In the genomic region with DNA sequence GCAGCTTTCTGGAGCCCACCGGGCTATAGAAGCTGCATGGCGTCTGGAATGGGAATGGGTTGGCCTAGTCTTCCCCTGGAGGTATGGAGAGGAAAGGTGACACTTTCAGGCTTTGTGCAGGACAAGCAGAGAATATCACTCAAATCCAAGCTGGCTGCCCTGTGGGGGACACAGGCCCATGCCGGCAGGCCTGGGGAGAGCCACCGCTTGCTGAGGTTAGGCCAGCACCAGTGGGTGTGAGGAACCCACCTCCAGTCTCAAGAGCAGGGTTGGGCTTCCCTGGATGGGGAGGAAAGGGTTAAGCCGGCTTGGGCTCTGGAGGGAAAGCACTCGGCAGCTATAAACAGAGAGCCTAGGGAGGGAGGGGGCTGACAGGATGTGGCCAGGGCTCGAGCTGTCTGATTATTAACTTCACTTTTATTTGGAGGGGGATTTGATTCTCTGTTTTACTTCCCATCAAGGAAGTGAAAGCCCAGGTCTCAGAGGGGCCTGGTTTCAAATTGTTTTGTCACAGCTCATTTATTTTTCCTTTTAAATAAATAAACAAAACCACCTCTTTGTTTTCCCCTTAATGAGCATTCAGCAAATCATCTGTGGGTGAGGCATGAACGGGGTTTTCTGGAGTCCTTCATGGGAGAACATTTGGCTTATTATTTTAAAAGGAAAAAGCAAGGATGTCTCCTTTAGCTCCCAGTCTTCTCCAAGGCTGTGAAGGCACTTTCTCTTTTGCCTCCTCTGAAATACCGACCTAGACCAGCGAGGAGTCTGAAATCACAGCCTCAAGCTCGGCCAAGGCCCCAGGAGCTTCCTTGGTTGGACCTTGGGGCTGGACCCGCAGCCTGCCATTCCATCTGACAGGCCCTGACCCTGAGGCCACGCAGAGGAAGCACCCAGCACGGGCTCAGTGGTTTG, we compare ENCODE assay signal across 1 cellular context.
TF ChIP-seq lines count a peak whose summit lies in the region.

No MANE protein-coding gene starts in this region.

TF ChIP-seq in HepG2, 621 proteins besides CTCF, POLR2A, EP300 and RAD21 (continued from another document):
- TF ChIP-seq, protein P1, sequence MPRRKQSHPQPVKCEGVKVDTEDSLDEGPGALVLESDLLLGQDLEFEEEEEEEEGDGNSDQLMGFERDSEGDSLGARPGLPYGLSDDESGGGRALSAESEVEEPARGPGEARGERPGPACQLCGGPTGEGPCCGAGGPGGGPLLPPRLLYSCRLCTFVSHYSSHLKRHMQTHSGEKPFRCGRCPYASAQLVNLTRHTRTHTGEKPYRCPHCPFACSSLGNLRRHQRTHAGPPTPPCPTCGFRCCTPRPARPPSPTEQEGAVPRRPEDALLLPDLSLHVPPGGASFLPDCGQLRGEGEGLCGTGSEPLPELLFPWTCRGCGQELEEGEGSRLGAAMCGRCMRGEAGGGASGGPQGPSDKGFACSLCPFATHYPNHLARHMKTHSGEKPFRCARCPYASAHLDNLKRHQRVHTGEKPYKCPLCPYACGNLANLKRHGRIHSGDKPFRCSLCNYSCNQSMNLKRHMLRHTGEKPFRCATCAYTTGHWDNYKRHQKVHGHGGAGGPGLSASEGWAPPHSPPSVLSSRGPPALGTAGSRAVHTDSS (CRISPR knock-in tag; conservative IDR thresholded peaks at IDR 0.05), result no peak
- no peak for TF ChIP-seq HNRNPLL (IDR thresholded peaks at IDR 0.05; ENCODE audit: low read depth, low read length, poor library complexity, severe bottlenecking)
- TF ChIP-seq MIER2 (CRISPR knock-in tag; IDR thresholded peaks at IDR 0.05), result no peak
- TF ChIP-seq RARA (CRISPR knock-in tag; IDR thresholded peaks at IDR 0.05), result peak; percentile 47
- TF ChIP-seq ZMYM4 (CRISPR knock-in tag; IDR thresholded peaks at IDR 0.05), result peak; percentile 58; the same call in 1 of the 2 replicates
- TF ChIP-seq, protein P2, sequence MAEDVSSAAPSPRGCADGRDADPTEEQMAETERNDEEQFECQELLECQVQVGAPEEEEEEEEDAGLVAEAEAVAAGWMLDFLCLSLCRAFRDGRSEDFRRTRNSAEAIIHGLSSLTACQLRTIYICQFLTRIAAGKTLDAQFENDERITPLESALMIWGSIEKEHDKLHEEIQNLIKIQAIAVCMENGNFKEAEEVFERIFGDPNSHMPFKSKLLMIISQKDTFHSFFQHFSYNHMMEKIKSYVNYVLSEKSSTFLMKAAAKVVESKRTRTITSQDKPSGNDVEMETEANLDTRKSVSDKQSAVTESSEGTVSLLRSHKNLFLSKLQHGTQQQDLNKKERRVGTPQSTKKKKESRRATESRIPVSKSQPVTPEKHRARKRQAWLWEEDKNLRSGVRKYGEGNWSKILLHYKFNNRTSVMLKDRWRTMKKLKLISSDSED (CRISPR knock-in tag; IDR thresholded peaks at IDR 0.05), result no peak
- TF ChIP-seq HNF4G (IDR thresholded peaks at IDR 0.05; ENCODE audit: borderline replicate concordance, low read depth, low read length), result peak; percentile 27; the same call in 1 of the 2 replicates
- TF ChIP-seq HNF4G (CRISPR knock-in tag; IDR thresholded peaks at IDR 0.05; ENCODE audit: borderline replicate concordance, low read depth), result no peak; the same call in 1 of the 2 replicates
- no peak for TF ChIP-seq FOXK2 (IDR thresholded peaks at IDR 0.05)
TF ChIP-seq in HepG2: peak in this region for 99.
